8 cellular contexts compared by ENCODE assay signal in genomic region chr7:23473848-23474097, GRCh38. TPM values are rescaled to one million over a fixed set of nuclear protein-coding genes. Genes with fewer than 3 reads are reported as not detected.
A peak's percentile ranks its signal among the peaks of the same experiment; 100 is the strongest.
DNase-seq lines count a peak whose midpoint lies in the region; ATAC-seq and TF ChIP-seq lines count a peak whose summit lies in the region.

No MANE protein-coding gene starts in this region.

- WGBS in iPS DF 6.9 (ENCODE audit: insufficient coverage, insufficient read length) = no CpG with 5 or more reads among the region's 24 CpGs
- 4 to 5% (median 4%) methylated on average over 24 of the region's 24 CpGs for WGBS in ovary, 3 donors

- peak overlapping the region in 3 of 11 experiments; percentile 14 to 45 (median 24); a peak in 2 of 22 replicates for H3K27ac ChIP-seq in BLaER1 treated with 17β-estradiol and CSF1 and Interleukin-3, amounts not matched to agents 10 nM and 100 nM
- H3K27ac ChIP-seq in RWPE2 (ENCODE audit: poor library complexity, severe bottlenecking) (peak overlapping the region; percentile 92), iPS DF 6.9 (ENCODE audit: low read length) (no peak overlapping the region), ovary (no peak overlapping the region)

- intact Hi-C loops in ovary (cut with DNase I) = no loop called here

- peak; percentile 6 for ATAC-seq in RWPE2 (ENCODE audit: low read depth)
- no peak for ATAC-seq in HG02763 (IDR thresholded peaks at IDR 0.05; ENCODE audit: unreplicated experiment)

- H3K27me3 ChIP-seq in BLaER1 treated with 17β-estradiol and CSF1 and Interleukin-3, amounts not matched to agents 10 nM and 100 nM = peaks cover 95 to 98% (median 96%) of the 10 kb centered on the region in 11 experiments
- H3K27me3 ChIP-seq in H7 (ENCODE audit: control insufficient read depth, insufficient read depth, low read length) = no peaks in the 10 kb centered on the region
- no peaks in the 10 kb centered on the region for H3K27me3 ChIP-seq in RWPE2 (ENCODE audit: insufficient read depth, poor library complexity, severe bottlenecking)
- H3K27me3 ChIP-seq in iPS DF 6.9 (ENCODE audit: control insufficient read depth, insufficient read depth, low read length) = no peaks in the 10 kb centered on the region
- H3K27me3 ChIP-seq in ovary = peaks cover 14% of the 10 kb centered on the region

- no peak for TF ChIP-seq CTCF in RWPE2 (IDR thresholded peaks at IDR 0.05; ENCODE audit: poor library complexity, severe bottlenecking)
- TF ChIP-seq CTCF in ovary (IDR thresholded peaks at IDR 0.05) = no peak

- TF ChIP-seq POLR2A in ovary (IDR thresholded peaks at IDR 0.05) = no peak

- H4K20me1 ChIP-seq in BLaER1 treated with 17β-estradiol and CSF1 and Interleukin-3, amounts not matched to agents 10 nM and 100 nM = peaks cover 0 to 75% (median 50%) of the 10 kb centered on the region in 11 experiments; a peak in 19 of 22 replicates

- peak overlapping the region; percentile 74 to 98 (median 93) for H3K4me2 ChIP-seq in BLaER1 treated with 17β-estradiol and CSF1 and Interleukin-3, amounts not matched to agents 10 nM and 100 nM

- peaks cover 0 to 4% (median 0%) of the 10 kb centered on the region in 11 experiments; a peak in 2 of 22 replicates for H3K9me3 ChIP-seq in BLaER1 treated with 17β-estradiol and CSF1 and Interleukin-3, amounts not matched to agents 10 nM and 100 nM (replicated peaks in 1 of 11)
- H3K9me3 ChIP-seq in RWPE2 (ENCODE audit: severe bottlenecking) (no peaks in the 10 kb centered on the region), iPS DF 6.9 (ENCODE audit: control insufficient read depth, insufficient read depth, low read length) (no peaks in the 10 kb centered on the region), ovary (no peaks in the 10 kb centered on the region)

- H3K4me3 ChIP-seq in BLaER1 treated with 17β-estradiol and CSF1 and Interleukin-3, amounts not matched to agents 10 nM and 100 nM = peak overlapping the region; percentile 42 to 68 (median 52)
- H3K4me3 ChIP-seq in H7 (ENCODE audit: insufficient read depth, low read depth, low read length) (peak overlapping the region; percentile 84), RWPE2 (ENCODE audit: severe bottlenecking) (peak overlapping the region; percentile 56), iPS DF 6.9 (ENCODE audit: low read length) (peak overlapping the region; percentile 82), ovary (no peak overlapping the region)

- no peak for TF ChIP-seq EP300 in ovary (IDR thresholded peaks at IDR 0.05)

- no peaks in the 10 kb centered on the region for H3K36me3 ChIP-seq in BLaER1 treated with 17β-estradiol and CSF1 and Interleukin-3, amounts not matched to agents 10 nM and 100 nM
- H3K36me3 ChIP-seq in H7 (replicated peaks; ENCODE audit: control insufficient read depth, insufficient read depth, low read length) (no peaks in the 10 kb centered on the region), RWPE2 (ENCODE audit: low read depth) (0 out of 2 replicates have a peak, but pooled peaks cover 3% of the 10 kb centered on the region), iPS DF 6.9 (ENCODE audit: control insufficient read depth, insufficient read depth, low read length) (no peaks in the 10 kb centered on the region), ovary (no peaks in the 10 kb centered on the region)

- H3K9ac ChIP-seq in BLaER1 treated with 17β-estradiol and CSF1 and Interleukin-3, amounts not matched to agents 10 nM and 100 nM = peak overlapping the region in 9 of 11 experiments; percentile 18 to 60 (median 46); a peak in 8 of 22 replicates

- H3K4me1 ChIP-seq in BLaER1 treated with 17β-estradiol and CSF1 and Interleukin-3, amounts not matched to agents 10 nM and 100 nM = peaks cover 28 to 37% (median 32%) of the 10 kb centered on the region in 10 experiments
- H3K4me1 ChIP-seq in RWPE2 (ENCODE audit: insufficient read depth, poor library complexity, severe bottlenecking) (peaks cover 34% of the 10 kb centered on the region), iPS DF 6.9 (ENCODE audit: control insufficient read depth, insufficient read depth, low read length) (no peaks in the 10 kb centered on the region), ovary (ENCODE audit: insufficient read depth) (peaks cover 5% of the 10 kb centered on the region)

- DNase-seq in H7 (peak; percentile 79), RWPE2 (ENCODE audit: low spot score) (no peak), iPS DF 6.9 (ENCODE audit: low read depth, low spot score) (no peak), NCI-H1417 (lab: John Stamatoyannopoulos, UW) (no peak), A172 (ENCODE audit: low spot score) (no peak), ovary (no peak)

RNA-seq across cellular contexts. Expression of gene IGF2BP3, which starts 3.5 kb away (rescaled TPM):
- total RNA-seq in H7 (2014; rRNA removed; shearing (Covaris generic)) = 75.6 and 108 TPM in 2 replicates
- 64.3 and 74.1 TPM in 2 replicates for total RNA-seq in A172 (2014; rRNA removed; shearing (Covaris generic))
- total RNA-seq in ovary = 1 to 10 TPM in 1 of 7 donors, under 1 TPM in 4, not detected in 2; 0.23 to 1.3 (median 0.50) TPM
- polyA plus RNA-seq in ovary = under 1 TPM; 0.20 to 0.40 TPM

RNA-seq across cellular contexts. Expression of gene TRA2A, which starts 58.0 kb away (rescaled TPM):
- 23.2 and 24.9 TPM in 2 replicates for total RNA-seq in H7 (2014; rRNA removed; shearing (Covaris generic))
- 18.9 and 27.5 TPM in 2 replicates for total RNA-seq in A172 (2014; rRNA removed; shearing (Covaris generic))
- 10 to 100 TPM; 54.1 to 81.7 (median 71.9) TPM for total RNA-seq in ovary
- polyA plus RNA-seq in ovary = 10 to 100 TPM; 82.7 to 97.2 TPM

Comparison
In these comparisons a context has a peak if more than half of its experiments do, and no peak if none do; other contexts are left out.
1. RNA of gene IGF2BP3, which starts 3.5 kb away (total RNA-seq): 75.6 to 108 TPM in H7 and 64.3 to 74.1 TPM in A172; 0.23 to 1.3 TPM in ovary; every median in the first group is over 10 times any median in the second.